Comparison of ENCODE assay signal across 11 cellular contexts in the genomic region with DNA sequence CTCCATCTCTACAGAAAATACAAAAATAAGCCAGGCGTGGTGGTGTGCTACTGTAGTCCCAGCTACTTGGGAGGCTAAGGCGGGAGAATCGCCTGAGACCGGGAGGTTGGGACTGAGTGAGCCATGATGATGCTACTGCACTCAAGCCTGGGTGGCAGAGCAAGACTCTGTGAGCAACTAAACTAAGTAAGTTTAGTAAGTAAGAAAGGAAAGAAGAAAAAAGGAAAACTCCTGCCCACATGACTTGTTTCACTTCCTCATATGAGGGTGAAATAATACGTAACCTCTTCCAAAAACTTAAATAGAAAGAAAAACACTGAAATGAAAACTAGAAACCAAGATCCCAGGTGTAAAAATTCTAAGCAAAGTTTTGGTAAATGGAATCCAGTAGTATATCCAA.
A peak's percentile ranks its signal among the peaks of the same experiment; 100 is the strongest.
DNase-seq lines count a peak whose midpoint lies in the region; ATAC-seq and TF ChIP-seq lines count a peak whose summit lies in the region.
"Had no signal": no experiment of that assay in that cellular context is flagged by ENCODE, and none has a peak within 500 bp of the region (broad histone marks: within the 10 kb centered on the region; RNA-seq: fewer than 3 reads in every experiment).

No MANE protein-coding gene starts in this region.

- no peak for DNase-seq in activated naive CD4-positive, alpha-beta T cell treated with Interleukin-2 at 50 U/mL for 16 hours
- peak; percentile 42 for DNase-seq in NB4 (ENCODE audit: low read depth)
- no peak for DNase-seq in tibial artery
- DNase-seq in adrenal gland = no peak
- no peak for DNase-seq in osteoblast (ENCODE audit: insufficient read length, low spot score, missing footprints)
- DNase-seq in SJCRH30 = no peak

- peaks cover 7% of the 10 kb centered on the region for H3K9me3 Mint-ChIP-seq in activated naive CD4-positive, alpha-beta T cell treated with anti-CD3 and anti-CD28 coated beads, Interleukin-2, amount 50 U/mL, for 24 hours

- H3K9me3 ChIP-seq in tibial artery (no peaks in the 10 kb centered on the region), adrenal gland (replicated peaks in 1 of 3) (no peaks in the 10 kb centered on the region), osteoblast (ENCODE audit: low read depth, low read length) (no peaks in the 10 kb centered on the region), SJCRH30 (replicated peaks) (no peaks in the 10 kb centered on the region)

- peak overlapping the region; percentile 0 for H3K4me3 Mint-ChIP-seq in activated naive CD4-positive, alpha-beta T cell treated with anti-CD3 and anti-CD28 coated beads, Interleukin-2, amount 50 U/mL, for 24 hours

- H3K4me1 ChIP-seq in tibial artery (peaks cover 0 to 7% (median under 1%) of the 10 kb centered on the region in 4 donors), adrenal gland (replicated peaks in 1 of 2) (peaks cover 0 to 7% of the 10 kb centered on the region in 2 donors), osteoblast (ENCODE audit: insufficient read depth, low read length) (no peaks in the 10 kb centered on the region), SJCRH30 (no peaks in the 10 kb centered on the region)

- peaks cover under 1% of the 10 kb centered on the region for H4K20me1 ChIP-seq in osteoblast (ENCODE audit: insufficient read depth, low read length)

- TF ChIP-seq CTCF in NB4 (IDR thresholded peaks at IDR 0.05; ENCODE audit: low read depth, low read length) = no peak
- TF ChIP-seq CTCF in tibial artery (IDR thresholded peaks at IDR 0.05) = no peak
- TF ChIP-seq CTCF in adrenal gland (IDR thresholded peaks at IDR 0.05) = no peak
- TF ChIP-seq CTCF in osteoblast (IDR thresholded peaks at IDR 0.05; ENCODE audit: extremely low read depth, low read depth, low read length) = no peak

- peaks cover 68% of the 10 kb centered on the region for H3K4me1 Mint-ChIP-seq in activated naive CD4-positive, alpha-beta T cell treated with anti-CD3 and anti-CD28 coated beads, Interleukin-2, amount 50 U/mL, for 24 hours

- peak; percentile 78 for ATAC-seq in HG02840 (IDR thresholded peaks at IDR 0.05; ENCODE audit: low FRiP score, unreplicated experiment)
- ATAC-seq: gastroesophageal sphincter had no signal

- intact Hi-C loops in tibial artery (cut with DNase I; ENCODE audit: low total_unique reads) (no loop called here), adrenal gland (cut with DNase I) (no loop called here)

- no peak overlapping the region for H3K4me2 ChIP-seq in osteoblast (ENCODE audit: insufficient read depth, low read length)

- H3K27me3 ChIP-seq in tibial artery (no peaks in the 10 kb centered on the region), adrenal gland (no peaks in the 10 kb centered on the region), osteoblast (ENCODE audit: insufficient read depth, low read length) (no peaks in the 10 kb centered on the region), SJCRH30 (no peaks in the 10 kb centered on the region)
- H3K27me3 ChIP-seq: gastroesophageal sphincter had no signal

- no peak for TF ChIP-seq POLR2A in NB4 (IDR thresholded peaks at IDR 0.05; ENCODE audit: extremely low read depth, insufficient read length)
- TF ChIP-seq POLR2A in adrenal gland (IDR thresholded peaks at IDR 0.05) = no peak

- H3K27ac Mint-ChIP-seq in activated naive CD4-positive, alpha-beta T cell treated with anti-CD3 and anti-CD28 coated beads, Interleukin-2, amount 50 U/mL, for 24 hours = no peak overlapping the region

- H3K36me3 ChIP-seq in tibial artery = peaks cover 0 to 28% (median 0%) of the 10 kb centered on the region in 3 donors
- H3K36me3 ChIP-seq in adrenal gland (replicated peaks in 1 of 2) = no peaks in the 10 kb centered on the region
- H3K36me3 ChIP-seq in osteoblast (ENCODE audit: insufficient read depth, low read length) = peaks cover 15% of the 10 kb centered on the region
- H3K36me3 ChIP-seq in SJCRH30 = peaks cover 14% of the 10 kb centered on the region

- no peak overlapping the region for H3K27ac ChIP-seq in tibial artery
- H3K27ac ChIP-seq in adrenal gland = no peak overlapping the region
- H3K27ac ChIP-seq in osteoblast (ENCODE audit: low read depth, low read length) = no peak overlapping the region
- no peak overlapping the region for H3K27ac ChIP-seq in SJCRH30
- H3K27ac ChIP-seq: gastroesophageal sphincter, parathyroid adenoma, RWPE1 had no signal

- H3K36me3 Mint-ChIP-seq in activated naive CD4-positive, alpha-beta T cell treated with anti-CD3 and anti-CD28 coated beads, Interleukin-2, amount 50 U/mL, for 24 hours = peaks cover 46% of the 10 kb centered on the region

- H3K4me3 ChIP-seq in NB4 (ENCODE audit: low read depth, low read length) = no peak overlapping the region
- H3K4me3 ChIP-seq in tibial artery = no peak overlapping the region
- H3K4me3 ChIP-seq in adrenal gland = no peak overlapping the region
- no peak overlapping the region for H3K4me3 ChIP-seq in osteoblast (ENCODE audit: insufficient read depth, low read length)
- no peak overlapping the region for H3K4me3 ChIP-seq in SJCRH30
- H3K4me3 ChIP-seq: gastroesophageal sphincter had no signal

- no peak overlapping the region for H2AFZ ChIP-seq in osteoblast (ENCODE audit: low read length)
- H2AFZ ChIP-seq: parathyroid adenoma had no signal

- no peaks in the 10 kb centered on the region for H3K27me3 Mint-ChIP-seq in activated naive CD4-positive, alpha-beta T cell treated with anti-CD3 and anti-CD28 coated beads, Interleukin-2, amount 50 U/mL, for 24 hours

- 90 to 94% (median 91%) methylated on average over 5 of the region's 5 CpGs for WGBS in adrenal gland, 4 donors

- peaks cover 96% of the 10 kb centered on the region for H3K79me2 ChIP-seq in osteoblast (ENCODE audit: insufficient read depth, low read length)
